ENCODE assay signal across 16 cellular contexts in genomic region chr3:54321515-54321914, GRCh38.
DNase-seq lines count a peak whose midpoint lies in the region; TF ChIP-seq lines count a peak whose summit lies in the region.
"Had no signal": no experiment of that assay in that cellular context is flagged by ENCODE, and none has a peak within 500 bp of the region (broad histone marks: within the 10 kb centered on the region; RNA-seq: fewer than 3 reads in every experiment).

No MANE protein-coding gene starts in this region.

- H3K27me3 ChIP-seq in H7 (ENCODE audit: control insufficient read depth, insufficient read depth, low read length) (no peaks in the 10 kb centered on the region), neural progenitor cell (no peaks in the 10 kb centered on the region)

- H3K4me3 Mint-ChIP-seq in neural progenitor cell = no peak overlapping the region
- peak overlapping the region; percentile 18 for H3K4me3 Mint-ChIP-seq in type B pancreatic cell
- H3K4me3 Mint-ChIP-seq: CD14-positive monocyte had no signal

- no peaks in the 10 kb centered on the region for H3K79me2 ChIP-seq in neural progenitor cell (ENCODE audit: low read depth)

- no peaks in the 10 kb centered on the region for H3K9me3 ChIP-seq in neural progenitor cell (ENCODE audit: low read depth)

- no peaks in the 10 kb centered on the region for H3F3A ChIP-seq in neural progenitor cell (ENCODE audit: low read depth)

- H3K36me3 Mint-ChIP-seq in neural progenitor cell (no peaks in the 10 kb centered on the region), type B pancreatic cell (no peaks in the 10 kb centered on the region)
- H3K36me3 Mint-ChIP-seq: CD14-positive monocyte had no signal

- no peaks in the 10 kb centered on the region for H4K20me1 ChIP-seq in neural progenitor cell (ENCODE audit: low read depth)

- H3K4me3 ChIP-seq in H7 (ENCODE audit: insufficient read depth, low read depth, low read length) (no peak overlapping the region), neural progenitor cell (no peak overlapping the region)

- H3K27me3 Mint-ChIP-seq in neural progenitor cell (ENCODE audit: insufficient read depth, low read depth) (peaks cover 4% of the 10 kb centered on the region), type B pancreatic cell (peaks cover 5% of the 10 kb centered on the region)

- H3K9me3 Mint-ChIP-seq in neural progenitor cell (no peaks in the 10 kb centered on the region), type B pancreatic cell (no peaks in the 10 kb centered on the region)

- DNase-seq in H7 (peak; percentile 31), islet precursor cell (peak; percentile 85), neural progenitor cell (ENCODE audit: low spot score) (peak; percentile 37), type B pancreatic cell (ENCODE audit: extremely low spot score, unreplicated experiment) (no peak), NCI-H524 treated with DMSO at 0.1 percent for 48 hours (lab: John Stamatoyannopoulos, UW) (no peak), MV-4-11 (lab: John Stamatoyannopoulos, UW) (no peak), NOMO-1 treated with DMSO at 0.1 percent for 48 hours (lab: John Stamatoyannopoulos, UW; ENCODE audit: unreplicated experiment) (no peak)
- DNase-seq: AML-193, COR-L47, HCEC 1CT, NCI-H187, NCI-H2171, NCI-H446, PC-3 had no signal

- no peak overlapping the region for H3K27ac ChIP-seq in neural progenitor cell
- H3K27ac ChIP-seq: RWPE1 had no signal

- H3K4me1 Mint-ChIP-seq in neural progenitor cell (peaks cover 21% of the 10 kb centered on the region), type B pancreatic cell (ENCODE audit: unreplicated experiment) (peaks cover 20% of the 10 kb centered on the region)
- H3K4me1 Mint-ChIP-seq: CD14-positive monocyte had no signal

- peak overlapping the region; percentile 52 for H3K27ac Mint-ChIP-seq in neural progenitor cell
- peak overlapping the region; percentile 81 for H3K27ac Mint-ChIP-seq in type B pancreatic cell
- H3K27ac Mint-ChIP-seq: CD14-positive monocyte had no signal

- no peak overlapping the region for H3K9ac ChIP-seq in neural progenitor cell

- peak overlapping the region; percentile 79 for H2AFZ ChIP-seq in neural progenitor cell (replicated peaks)

- no peak overlapping the region for H3K4me2 ChIP-seq in neural progenitor cell

- no peak for TF ChIP-seq CTCF in neural progenitor cell (IDR thresholded peaks at IDR 0.05)
- no peak for TF ChIP-seq CTCF in type B pancreatic cell (conservative IDR thresholded peaks at IDR 0.05)

- H3K4me1 ChIP-seq in neural progenitor cell = no peaks in the 10 kb centered on the region

- H3K36me3 ChIP-seq in H7 (replicated peaks; ENCODE audit: control insufficient read depth, insufficient read depth, low read length) (no peaks in the 10 kb centered on the region), neural progenitor cell (no peaks in the 10 kb centered on the region)

Comparison
In these comparisons a context has a peak if more than half of its experiments do, and no peak if none do; other contexts are left out.
1. DNase-seq: peak in H7 (single experiment), islet precursor cell (single experiment) and neural progenitor cell (single experiment); none in type B pancreatic cell (single experiment), NCI-H524 treated with DMSO at 0.1 percent for 48 hours (single experiment), MV-4-11 (single experiment) and NOMO-1 treated with DMSO at 0.1 percent for 48 hours (single experiment).